In the genomic region with DNA sequence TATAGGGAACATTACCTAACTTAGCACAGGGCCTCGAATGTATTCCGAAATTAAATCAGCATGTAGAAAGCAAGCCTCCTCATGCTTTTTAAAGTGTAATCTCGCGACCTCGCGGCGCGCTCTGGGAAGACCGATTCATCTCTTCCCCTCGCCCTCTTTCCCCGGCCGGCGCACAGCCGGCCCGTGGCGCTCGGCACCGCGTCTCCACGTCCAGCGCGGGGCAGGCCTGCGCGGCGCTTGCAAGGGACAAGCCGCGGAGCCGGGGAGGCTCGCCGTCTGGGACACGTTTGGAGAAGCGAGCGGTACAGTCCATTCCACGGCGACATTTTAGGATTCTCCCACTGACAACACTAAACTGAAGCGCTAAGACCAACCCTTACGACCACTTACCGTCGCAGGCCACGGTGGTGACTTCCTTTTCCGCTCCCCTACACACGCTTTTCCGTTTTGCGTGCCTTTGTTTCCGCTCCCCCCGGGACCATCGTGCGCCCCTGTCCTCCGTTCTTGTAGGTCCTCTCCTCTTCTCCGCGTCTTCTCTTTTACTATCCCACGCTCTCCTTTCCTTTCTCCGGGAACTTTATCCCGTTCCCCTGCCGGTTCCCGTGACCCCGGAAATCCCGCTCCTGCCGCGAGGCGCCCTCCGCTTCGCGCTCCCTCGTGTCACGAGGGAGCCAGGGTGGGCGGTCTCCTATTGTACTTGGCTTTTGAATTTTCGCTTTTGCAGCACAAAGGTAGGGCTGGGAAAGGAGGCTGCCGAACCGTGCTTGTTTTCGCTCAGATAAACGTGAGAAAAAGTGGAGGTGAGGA, we compare ENCODE assay signal across 8 cellular contexts. TPM values are rescaled to one million over a fixed set of nuclear protein-coding genes. Genes with fewer than 3 reads are reported as not detected.
DNase-seq lines count a peak whose midpoint lies in the region; ATAC-seq and TF ChIP-seq lines count a peak whose summit lies in the region.

A gene with protein sequence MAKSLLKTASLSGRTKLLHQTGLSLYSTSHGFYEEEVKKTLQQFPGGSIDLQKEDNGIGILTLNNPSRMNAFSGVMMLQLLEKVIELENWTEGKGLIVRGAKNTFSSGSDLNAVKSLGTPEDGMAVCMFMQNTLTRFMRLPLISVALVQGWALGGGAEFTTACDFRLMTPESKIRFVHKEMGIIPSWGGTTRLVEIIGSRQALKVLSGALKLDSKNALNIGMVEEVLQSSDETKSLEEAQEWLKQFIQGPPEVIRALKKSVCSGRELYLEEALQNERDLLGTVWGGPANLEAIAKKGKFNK (minus strand): TSS at position 664 of the 807 bp plus-strand sequence. CDS start 12,581 bp downstream, outside the sequence.

- peaks cover 23% of the 10 kb centered on the region for H3K36me3 Mint-ChIP-seq in activated T-cell treated with anti-CD3 and anti-CD28 coated beads, Interleukin-2, amount 50 U/mL, for 24 hours (ENCODE audit: low read depth)
- H3K36me3 Mint-ChIP-seq in naive thymus-derived CD4-positive, alpha-beta T cell: peaks cover 0 to 8% (median 0%) of the 10 kb centered on the region in 5 donors
- H3K36me3 Mint-ChIP-seq in stimulated activated memory B cell treated with anti-CD40 and anti-IgM and Interleukin-4, amounts not matched to agents 10 μg/mL and 1 μg/mL and 100 μg/mL, for 72 hours: no peaks in the 10 kb centered on the region

- no peaks in the 10 kb centered on the region for H3K9me2 ChIP-seq in PC-3 (replicated peaks; ENCODE audit: low read length)

- H3K4me1 Mint-ChIP-seq in activated T-cell treated with anti-CD3 and anti-CD28 coated beads, Interleukin-2, amount 50 U/mL, for 24 hours (ENCODE audit: low read depth): peaks cover 14% of the 10 kb centered on the region
- peaks cover 0 to 12% (median 10%) of the 10 kb centered on the region in 7 donors for H3K4me1 Mint-ChIP-seq in naive thymus-derived CD4-positive, alpha-beta T cell
- peaks cover 6% of the 10 kb centered on the region for H3K4me1 Mint-ChIP-seq in stimulated activated memory B cell treated with anti-CD40 and anti-IgM and Interleukin-4, amounts not matched to agents 10 μg/mL and 1 μg/mL and 100 μg/mL, for 72 hours

- TF ChIP-seq CTCF in PC-3 (conservative IDR thresholded peaks at IDR 0.05; ENCODE audit: low read depth, low read length) (no peak), fibroblast of lung (conservative IDR thresholded peaks at IDR 0.05 in 1 of 2, IDR thresholded peaks at IDR 0.05 in 1 of 2; ENCODE audit: low read depth in 1 of 2, low read length in 2 of 2) (peak in 1 of 2 donors; percentile 9)

- H3K79me2 ChIP-seq in PC-3 (ENCODE audit: low read length) (peaks cover 78% of the 10 kb centered on the region), fibroblast of lung (ENCODE audit: control insufficient read depth, insufficient read depth, low read length) (peaks cover 61% of the 10 kb centered on the region)

- H4K20me1 ChIP-seq in PC-3 (ENCODE audit: low read length) (0 out of 2 replicates have a peak, but pooled peaks cover 6% of the 10 kb centered on the region), fibroblast of lung (ENCODE audit: control insufficient read depth, extremely low read depth, insufficient read depth, low read length) (no peaks in the 10 kb centered on the region)

- no peaks in the 10 kb centered on the region for H3F3A ChIP-seq in PC-3 (ENCODE audit: low read length, unreplicated experiment)

- intact Hi-C loops in PC-3 (cut with micrococcal nuclease): loop anchor here (2.0 kb wide), 2 partner anchors 40 to 78 kb away; no protein-coding TSS in a partner anchor
- intact Hi-C loops in naive thymus-derived CD4-positive, alpha-beta T cell (cut with micrococcal nuclease): loop anchor here (1.0 to 10.0 kb wide), 10 partner anchors 40 to 1596 kb away; a partner anchor contains a TSS

- H3K27ac Mint-ChIP-seq in activated T-cell treated with anti-CD3 and anti-CD28 coated beads, Interleukin-2, amount 50 U/mL, for 24 hours: no peak within 1 kb of the TSS
- no peak within 1 kb of the TSS for H3K27ac Mint-ChIP-seq in naive thymus-derived CD4-positive, alpha-beta T cell
- H3K27ac Mint-ChIP-seq in stimulated activated memory B cell treated with anti-CD40 and anti-IgM and Interleukin-4, amounts not matched to agents 10 μg/mL and 1 μg/mL and 100 μg/mL, for 72 hours: no peak within 1 kb of the TSS

- ATAC-seq in GM21528 (IDR thresholded peaks at IDR 0.05; ENCODE audit: low FRiP score, unreplicated experiment) (peak; percentile 83), PC-3 (peak; percentile 63)
- ATAC-seq in naive thymus-derived CD4-positive, alpha-beta T cell: peak; percentile 87
- ATAC-seq in stimulated activated memory B cell treated with anti-CD40 and anti-IgM and Interleukin-4, amounts not matched to agents 10 μg/mL and 1 μg/mL and 100 μg/mL, for 72 hours: peak; percentile 86

- H3K9ac ChIP-seq in PC-3 (ENCODE audit: low read length) (peak within 1 kb of the TSS; percentile 94), fibroblast of lung (ENCODE audit: insufficient read depth, low read length) (peak within 1 kb of the TSS; percentile 72)

- no TSS peak for BruUV-seq in PC-3 (replicated peaks; lab: Mats Ljungman, UMichigan)

- H3K4me3 Mint-ChIP-seq in activated T-cell treated with anti-CD3 and anti-CD28 coated beads, Interleukin-2, amount 50 U/mL, for 24 hours: no peak within 1 kb of the TSS
- no peak within 1 kb of the TSS for H3K4me3 Mint-ChIP-seq in naive thymus-derived CD4-positive, alpha-beta T cell
- no peak within 1 kb of the TSS for H3K4me3 Mint-ChIP-seq in stimulated activated memory B cell treated with anti-CD40 and anti-IgM and Interleukin-4, amounts not matched to agents 10 μg/mL and 1 μg/mL and 100 μg/mL, for 72 hours

- no peaks in the 10 kb centered on the region for H3K9me3 ChIP-seq in PC-3 (ENCODE audit: low read length)
- H3K9me3 ChIP-seq in fibroblast of lung (ENCODE audit: control insufficient read depth, insufficient read depth, low read depth, low read length): no peaks in the 10 kb centered on the region
- no peaks in the 10 kb centered on the region for H3K9me3 ChIP-seq in naive thymus-derived CD4-positive, alpha-beta T cell (ENCODE audit: control insufficient read depth in 2 of 3, low read length in 3 of 3)

- POLR2A ChIA-PET in PC-3 (lab: Charles Lee; ENCODE audit: unreplicated experiment): interaction anchor here (0.6 kb wide), 1 partner anchor 17 kb away, joined by 6 read pairs; no protein-coding TSS in a partner anchor
- POLR2A ChIA-PET in naive thymus-derived CD4-positive, alpha-beta T cell (lab: Charles Lee): interaction anchor here (0.7 to 1.1 kb wide), 4 partner anchors 19 to 1566 kb away, joined by 3 to 5 read pairs (median 4); a partner anchor contains a TSS

- no peaks in the 10 kb centered on the region for H3K9me3 Mint-ChIP-seq in activated T-cell treated with anti-CD3 and anti-CD28 coated beads, Interleukin-2, amount 50 U/mL, for 24 hours
- H3K9me3 Mint-ChIP-seq in naive thymus-derived CD4-positive, alpha-beta T cell: peaks cover 0 to 3% (median 0%) of the 10 kb centered on the region in 11 donors
- no peaks in the 10 kb centered on the region for H3K9me3 Mint-ChIP-seq in stimulated activated memory B cell treated with anti-CD40 and anti-IgM and Interleukin-4, amounts not matched to agents 10 μg/mL and 1 μg/mL and 100 μg/mL, for 72 hours

- H3K36me3 ChIP-seq in PC-3 (ENCODE audit: low read depth, low read length): no peaks in the 10 kb centered on the region
- no peaks in the 10 kb centered on the region for H3K36me3 ChIP-seq in fibroblast of lung (ENCODE audit: control insufficient read depth, insufficient read depth, low read length)
- peaks cover 0 to 4% (median 0%) of the 10 kb centered on the region in 3 experiments for H3K36me3 ChIP-seq in naive thymus-derived CD4-positive, alpha-beta T cell (ENCODE audit: control insufficient read depth in 2 of 3, insufficient read depth in 3 of 3, low read length in 3 of 3)

- H2AFZ ChIP-seq in PC-3 (ENCODE audit: low read length) (peak within 1 kb of the TSS; percentile 90), fibroblast of lung (ENCODE audit: low read length) (peak within 1 kb of the TSS; percentile 95)

- H3K4me1 ChIP-seq in PC-3 (ENCODE audit: insufficient read depth, low read length): peaks cover 58% of the 10 kb centered on the region
- H3K4me1 ChIP-seq in fibroblast of lung (ENCODE audit: control insufficient read depth, extremely low read depth, insufficient read depth, low read length): peaks cover 4% of the 10 kb centered on the region
- H3K4me1 ChIP-seq in naive thymus-derived CD4-positive, alpha-beta T cell (ENCODE audit: control insufficient read depth in 2 of 2, insufficient read depth in 2 of 2, low read length in 2 of 2): peaks cover 34 to 39% of the 10 kb centered on the region in 2 donors

- CTCF ChIA-PET in PC-3 (lab: Charles Lee): interaction anchor here (0.6 kb wide), 1 partner anchor 196 kb away, joined by 5 read pairs; no protein-coding TSS in a partner anchor
- CTCF ChIA-PET in naive thymus-derived CD4-positive, alpha-beta T cell (lab: Charles Lee): no interaction called here

- H3K27me3 ChIP-seq in PC-3 (ENCODE audit: low read length): no peaks in the 10 kb centered on the region
- no peaks in the 10 kb centered on the region for H3K27me3 ChIP-seq in fibroblast of lung (ENCODE audit: control insufficient read depth, insufficient read depth, low read length)
- H3K27me3 ChIP-seq in naive thymus-derived CD4-positive, alpha-beta T cell (ENCODE audit: control insufficient read depth in 2 of 2, insufficient read depth in 2 of 2, low read length in 2 of 2): no peaks in the 10 kb centered on the region

- H3K4me3 ChIP-seq in PC-3 (ENCODE audit: low read length) (peak within 1 kb of the TSS; percentile 94), fibroblast of lung (replicated peaks in 1 of 4; ENCODE audit: control extremely low read depth in 1 of 4, insufficient read depth in 1 of 4, low read depth in 3 of 4, low read length in 4 of 4) (peak within 1 kb of the TSS; percentile 58 to 98 (median 69))
- peak within 1 kb of the TSS; percentile 83 for H3K4me3 ChIP-seq in naive thymus-derived CD4-positive, alpha-beta T cell (ENCODE audit: low read length)

- H3K27ac ChIP-seq in PC-3 (ENCODE audit: low read length): peak within 1 kb of the TSS; percentile 80
- peak within 1 kb of the TSS; percentile 89 for H3K27ac ChIP-seq in fibroblast of lung (ENCODE audit: insufficient read depth, low read length)
- H3K27ac ChIP-seq in naive thymus-derived CD4-positive, alpha-beta T cell (ENCODE audit: low read depth, low read length): peak within 1 kb of the TSS; percentile 91

- H3K4me2 ChIP-seq in PC-3 (ENCODE audit: low read length) (peak within 1 kb of the TSS; percentile 96), fibroblast of lung (ENCODE audit: extremely low read depth, insufficient read depth, low read length) (peak within 1 kb of the TSS; percentile 85)

- DNase-seq in DMS114 treated with DMSO at 0.1 percent for 48 hours (lab: John Stamatoyannopoulos, UW; ENCODE audit: unreplicated experiment) (peak; percentile 53), HuH-7.5 (ENCODE audit: low spot score) (peak; percentile 39), PC-3 (peak; percentile 65), fibroblast of lung (ENCODE audit: low read depth in 2 of 2) (peak; percentile 75 to 81)
- DNase-seq in activated T-cell treated with anti-CD3 and anti-CD28 coated beads, Interleukin-2, amount 50 U/mL, for 24 hours: peak; percentile 85
- peak; percentile 45 to 76 (median 70) for DNase-seq in naive thymus-derived CD4-positive, alpha-beta T cell

- H3K27me3 Mint-ChIP-seq in activated T-cell treated with anti-CD3 and anti-CD28 coated beads, Interleukin-2, amount 50 U/mL, for 24 hours: no peaks in the 10 kb centered on the region
- H3K27me3 Mint-ChIP-seq in naive thymus-derived CD4-positive, alpha-beta T cell: no peaks in the 10 kb centered on the region
- H3K27me3 Mint-ChIP-seq in stimulated activated memory B cell treated with anti-CD40 and anti-IgM and Interleukin-4, amounts not matched to agents 10 μg/mL and 1 μg/mL and 100 μg/mL, for 72 hours: no peaks in the 10 kb centered on the region

RNA-seq across cellular contexts. Expression of the gene that starts here (rescaled TPM):
- total RNA-seq in PC-3 (2014; rRNA removed): 24.2 and 34.5 TPM in 2 replicates
- 47.0 and 51.7 TPM in 2 replicates for total RNA-seq in fibroblast of lung
- 64.4 and 65.2 TPM in 2 replicates for polyA plus RNA-seq in fibroblast of lung
- 48.2 and 63.7 TPM in 2 replicates for polyA plus RNA-seq in fibroblast of lung (2012)
- 0.98 and 5.4 TPM in 2 replicates for polyA minus RNA-seq in fibroblast of lung (ENCODE audit: low replicate concordance)
- total RNA-seq in naive thymus-derived CD4-positive, alpha-beta T cell: 10 to 100 TPM; 18.1 to 46.5 (median 34.3) TPM
- polyA plus RNA-seq in naive thymus-derived CD4-positive, alpha-beta T cell: 10 to 100 TPM; 65.0 to 77.0 TPM

Comparison
In these comparisons a context has a peak if more than half of its experiments do, and no peak if none do; other contexts are left out.
1. Peak in every context shown above with its lines: DNase-seq, ATAC-seq, H3K4me3 ChIP-seq and H3K27ac ChIP-seq.